In the genomic region with DNA sequence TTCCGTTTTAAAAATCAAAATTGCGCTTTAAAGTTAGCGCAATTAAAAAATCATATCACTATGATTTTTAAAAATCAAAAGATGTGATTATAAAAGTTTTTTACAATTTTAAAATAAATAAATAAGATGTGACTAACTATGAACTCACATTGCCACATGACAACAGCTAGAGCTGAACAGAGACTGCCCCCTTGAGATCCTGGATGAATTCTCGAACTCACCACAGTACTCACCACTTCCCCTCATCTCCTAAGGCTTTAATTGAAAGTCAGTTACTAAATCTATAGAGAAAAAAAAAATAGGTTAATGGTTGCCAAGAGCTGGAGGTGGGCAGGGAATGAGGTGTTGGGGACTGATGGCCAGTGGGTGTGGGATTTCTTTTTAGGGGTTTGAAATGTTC, we compare ENCODE assay signal across 1 cellular context.
TF ChIP-seq lines count a peak whose summit lies in the region.

No MANE protein-coding gene starts in this region.

TF ChIP-seq in IMR-90, 13 proteins besides CTCF, POLR2A, EP300 and RAD21 (continued from another document):
- TF ChIP-seq MAZ (IDR thresholded peaks at IDR 0.05; ENCODE audit: borderline replicate concordance, low read depth, low read length) (no peak), SMC3 (IDR thresholded peaks at IDR 0.05; ENCODE audit: low read depth, low read length) (no peak; the same call in 1 of the 2 replicates), CHD1 (IDR thresholded peaks at IDR 0.05; ENCODE audit: low read depth, low read length) (no peak), BHLHE40 (IDR thresholded peaks at IDR 0.05; ENCODE audit: low read depth, low read length) (no peak), CEBPB (IDR thresholded peaks at IDR 0.05; ENCODE audit: low read depth, low read length) (no peak), MAFK (IDR thresholded peaks at IDR 0.05; ENCODE audit: low read depth, low read length) (no peak)
- TF ChIP-seq, protein P1, sequence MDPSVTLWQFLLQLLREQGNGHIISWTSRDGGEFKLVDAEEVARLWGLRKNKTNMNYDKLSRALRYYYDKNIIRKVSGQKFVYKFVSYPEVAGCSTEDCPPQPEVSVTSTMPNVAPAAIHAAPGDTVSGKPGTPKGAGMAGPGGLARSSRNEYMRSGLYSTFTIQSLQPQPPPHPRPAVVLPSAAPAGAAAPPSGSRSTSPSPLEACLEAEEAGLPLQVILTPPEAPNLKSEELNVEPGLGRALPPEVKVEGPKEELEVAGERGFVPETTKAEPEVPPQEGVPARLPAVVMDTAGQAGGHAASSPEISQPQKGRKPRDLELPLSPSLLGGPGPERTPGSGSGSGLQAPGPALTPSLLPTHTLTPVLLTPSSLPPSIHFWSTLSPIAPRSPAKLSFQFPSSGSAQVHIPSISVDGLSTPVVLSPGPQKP (IDR thresholded peaks at IDR 0.05; ENCODE audit: borderline replicate concordance, low read depth, low read length) = no peak
